ENCODE assay signal across 21 cellular contexts in the genomic region with DNA sequence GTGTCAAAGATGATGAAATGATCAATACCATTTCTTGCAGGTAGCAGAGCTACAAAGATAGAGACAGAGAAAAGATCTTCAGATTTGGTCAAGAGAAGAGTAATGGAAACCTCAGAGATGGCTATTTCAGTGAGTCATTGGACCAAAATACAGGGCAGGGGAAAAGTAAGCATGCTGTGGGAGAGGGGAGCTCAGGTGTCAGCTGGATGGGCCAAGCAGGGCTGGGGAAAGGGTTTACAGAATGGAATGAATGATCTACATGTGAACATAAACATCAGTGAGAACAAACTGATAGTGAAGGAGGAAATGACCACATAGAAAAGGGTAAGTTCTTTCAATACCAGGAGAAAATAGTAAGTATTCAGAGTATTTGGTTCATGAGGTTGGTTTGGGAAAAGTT.
A peak's percentile ranks its signal among the peaks of the same experiment; 100 is the strongest.
DNase-seq lines count a peak whose midpoint lies in the region; ATAC-seq and TF ChIP-seq lines count a peak whose summit lies in the region.
"Had no signal": no experiment of that assay in that cellular context is flagged by ENCODE, and none has a peak within 500 bp of the region (broad histone marks: within the 10 kb centered on the region; RNA-seq: fewer than 3 reads in every experiment).

No MANE protein-coding gene starts in this region.

- no peak for TF ChIP-seq POLR2A in body of pancreas (IDR thresholded peaks at IDR 0.05)

- peaks cover 15 to 31% (median 20%) of the 10 kb centered on the region in 10 experiments for H3K4me1 ChIP-seq in BLaER1 treated with 17β-estradiol and CSF1 and Interleukin-3, amounts not matched to agents 10 nM and 100 nM
- H3K4me1 ChIP-seq in body of pancreas (peaks cover 7% of the 10 kb centered on the region), PC-3 (ENCODE audit: insufficient read depth, low read length) (peaks cover 8% of the 10 kb centered on the region)

- POLR2A ChIA-PET in PC-3 (lab: Charles Lee; ENCODE audit: unreplicated experiment): no interaction called here

- H3K4me2 ChIP-seq in BLaER1 treated with 17β-estradiol and CSF1 and Interleukin-3, amounts not matched to agents 10 nM and 100 nM: peak overlapping the region in 9 of 11 experiments; percentile 28 to 57 (median 31); a peak in 14 of 22 replicates
- no peak overlapping the region for H3K4me2 ChIP-seq in PC-3 (ENCODE audit: low read length)

- no peaks in the 10 kb centered on the region for H4K20me1 ChIP-seq in BLaER1 treated with 17β-estradiol and CSF1 and Interleukin-3, amounts not matched to agents 10 nM and 100 nM
- no peaks in the 10 kb centered on the region for H4K20me1 ChIP-seq in PC-3 (ENCODE audit: low read length)

- H3K9me3 ChIP-seq in BLaER1 treated with 17β-estradiol and CSF1 and Interleukin-3, amounts not matched to agents 10 nM and 100 nM (replicated peaks in 1 of 11): no peaks in the 10 kb centered on the region
- H3K9me3 ChIP-seq in body of pancreas: no peaks in the 10 kb centered on the region
- H3K9me3 ChIP-seq in PC-3 (ENCODE audit: low read length): no peaks in the 10 kb centered on the region

- no peaks in the 10 kb centered on the region for H3F3A ChIP-seq in PC-3 (ENCODE audit: low read length, unreplicated experiment)

- DNase-seq in body of pancreas (peak in 1 of 4 donors; percentile 34), fibroblast of villous mesenchyme (ENCODE audit: low read depth) (peak; percentile 61), non-pigmented ciliary epithelial cell (ENCODE audit: low read depth) (peak; percentile 54), PC-3 (no peak), inferior parietal cortex (ENCODE audit: extremely low spot score) (no peak)
- no peak for DNase-seq in effector CD4-positive, alpha-beta T cell
- DNase-seq: 8988T; CD4-positive, CD25-positive, alpha-beta regulatory T cell; COR-L47; DMS 273 treated with DMSO at 0.1 percent for 48 hours; H7; HFFc6; Karpas-422; NCI-H1417 treated with DMSO at 0.1 percent for 48 hours; NCI-H187 treated with DMSO at 0.1 percent for 48 hours; NCI-H2227 treated with DMSO at 0.1 percent for 48 hours; NCI-H524; NCI-H82; RPMI8226 had no signal

- H3K9me2 ChIP-seq in PC-3 (replicated peaks; ENCODE audit: low read length): no peaks in the 10 kb centered on the region

- TF ChIP-seq CTCF in body of pancreas (IDR thresholded peaks at IDR 0.05): no peak
- TF ChIP-seq CTCF in fibroblast of villous mesenchyme (IDR thresholded peaks at IDR 0.05; ENCODE audit: insufficient read depth, low read depth, low read length): no peak
- TF ChIP-seq CTCF in PC-3 (conservative IDR thresholded peaks at IDR 0.05; ENCODE audit: low read depth, low read length): no peak

- H3K9ac ChIP-seq in BLaER1 treated with 17β-estradiol and CSF1 and Interleukin-3, amounts not matched to agents 10 nM and 100 nM: no peak overlapping the region
- H3K9ac ChIP-seq in PC-3 (ENCODE audit: low read length): no peak overlapping the region

- no peak overlapping the region for H2AFZ ChIP-seq in PC-3 (ENCODE audit: low read length)

- no peak overlapping the region for H3K27ac ChIP-seq in BLaER1 treated with 17β-estradiol and CSF1 and Interleukin-3, amounts not matched to agents 10 nM and 100 nM
- H3K27ac ChIP-seq in body of pancreas: no peak overlapping the region
- H3K27ac ChIP-seq in PC-3 (ENCODE audit: low read length): no peak overlapping the region

- H3K36me3 ChIP-seq in BLaER1 treated with 17β-estradiol and CSF1 and Interleukin-3, amounts not matched to agents 10 nM and 100 nM: no peaks in the 10 kb centered on the region
- no peaks in the 10 kb centered on the region for H3K36me3 ChIP-seq in body of pancreas (replicated peaks in 1 of 2; ENCODE audit: insufficient read depth in 1 of 2, low read depth in 2 of 2)
- H3K36me3 ChIP-seq in PC-3 (ENCODE audit: low read depth, low read length): no peaks in the 10 kb centered on the region

- no peaks in the 10 kb centered on the region for H3K27me3 ChIP-seq in BLaER1 treated with 17β-estradiol and CSF1 and Interleukin-3, amounts not matched to agents 10 nM and 100 nM
- H3K27me3 ChIP-seq in body of pancreas (no peaks in the 10 kb centered on the region), PC-3 (ENCODE audit: low read length) (no peaks in the 10 kb centered on the region)

- no peaks in the 10 kb centered on the region for H3K79me2 ChIP-seq in PC-3 (ENCODE audit: low read length)

- BruUV-seq in PC-3 (replicated peaks; lab: Mats Ljungman, UMichigan): no TSS peak

- H3K4me3 ChIP-seq in BLaER1 treated with 17β-estradiol and CSF1 and Interleukin-3, amounts not matched to agents 10 nM and 100 nM: no peak overlapping the region
- H3K4me3 ChIP-seq in body of pancreas (no peak overlapping the region), fibroblast of villous mesenchyme (ENCODE audit: low read depth, low read length) (no peak overlapping the region), PC-3 (ENCODE audit: low read length) (no peak overlapping the region)

- intact Hi-C loops in body of pancreas (cut with DNase I) (no loop called here), PC-3 (cut with micrococcal nuclease) (no loop called here)

- CTCF ChIA-PET in PC-3 (lab: Charles Lee): no interaction called here

- ATAC-seq in body of pancreas: peak; percentile 59
- ATAC-seq in PC-3: no peak
- ATAC-seq in GM18861 (IDR thresholded peaks at IDR 0.05; ENCODE audit: unreplicated experiment): no peak

Comparison
In these comparisons a context has a peak if more than half of its experiments do, and no peak if none do; other contexts are left out.
1. DNase-seq: peak in fibroblast of villous mesenchyme (single experiment) and non-pigmented ciliary epithelial cell (single experiment); none in PC-3 (single experiment), effector CD4-positive, alpha-beta T cell (single experiment) and inferior parietal cortex (single experiment).